ENCODE assay signal across 8 cellular contexts in the genomic region with DNA sequence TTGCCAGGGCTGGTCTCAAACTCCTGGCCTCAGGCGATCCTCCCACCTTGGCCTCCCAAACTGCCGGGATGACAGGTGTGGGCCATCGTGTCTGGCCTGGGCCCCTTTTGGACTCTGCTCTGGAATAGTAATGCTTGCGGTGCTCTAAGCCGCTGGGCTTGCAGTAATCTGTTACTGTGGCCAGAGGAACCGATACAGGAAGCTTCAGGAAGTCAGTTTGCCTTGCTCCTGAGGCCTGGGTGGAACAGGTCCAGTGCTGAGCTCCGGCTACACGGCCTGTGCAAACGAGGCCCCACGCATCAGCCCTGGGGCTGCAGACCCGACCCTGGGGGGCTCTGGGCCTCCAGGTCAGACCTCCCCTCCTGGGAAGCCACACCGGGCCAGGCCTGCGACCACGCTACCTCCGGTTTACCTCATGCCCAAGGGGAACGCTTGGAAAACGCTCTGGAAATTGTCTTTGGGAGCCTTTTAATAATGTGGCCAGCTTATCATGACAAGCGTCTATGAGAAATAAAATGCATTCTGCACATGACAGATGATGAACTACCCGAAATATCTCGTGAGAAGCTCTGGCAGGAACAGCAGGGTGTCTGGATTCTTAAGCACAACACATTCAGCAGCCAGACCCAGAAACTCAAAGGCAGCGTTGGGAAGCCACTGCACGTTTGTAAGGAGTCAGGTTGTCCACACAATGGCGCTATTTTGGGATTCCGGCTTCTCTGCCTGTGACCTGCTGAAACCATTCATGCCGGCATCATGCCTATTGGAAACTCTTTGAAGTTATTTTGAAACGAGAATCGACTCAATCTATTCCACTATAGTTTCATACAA. TPM values are rescaled to one million over a fixed set of nuclear protein-coding genes. Genes with fewer than 3 reads are reported as not detected.
A peak's percentile ranks its signal among the peaks of the same experiment; 100 is the strongest.
DNase-seq lines count a peak whose midpoint lies in the region; TF ChIP-seq lines count a peak whose summit lies in the region.

No MANE protein-coding gene starts in this region.

- DNase-seq in AG08396 (ENCODE audit: low spot score): peak; percentile 84
- DNase-seq in brain pericyte (ENCODE audit: low read depth, low spot score): peak; percentile 66
- peak; percentile 53 to 84 for DNase-seq in lower leg skin (ENCODE audit: low spot score in 2 of 2)
- peak; percentile 63 to 77 for DNase-seq in uterus
- DNase-seq in NCI-H1092 treated with DMSO at 0.1 percent for 48 hours (lab: John Stamatoyannopoulos, UW): no peak
- no peak for DNase-seq in DMS153 treated with DMSO at 0.1 percent for 48 hours (lab: John Stamatoyannopoulos, UW; ENCODE audit: unreplicated experiment)
- DNase-seq in smooth muscle cell (lab: John Stamatoyannopoulos, UW; ENCODE audit: unreplicated experiment): no peak

- H3K4me3 ChIP-seq in lower leg skin (ENCODE audit: low read depth, poor library complexity, severe bottlenecking): no peak overlapping the region
- no peak overlapping the region for H3K4me3 ChIP-seq in uterus
- no peak overlapping the region for H3K4me3 ChIP-seq in smooth muscle cell

- no peak for TF ChIP-seq EP300 in Ishikawa (IDR thresholded peaks at IDR 0.05; ENCODE audit: borderline replicate concordance)

- H3K9me3 ChIP-seq in uterus: no peaks in the 10 kb centered on the region
- no peaks in the 10 kb centered on the region for H3K9me3 ChIP-seq in smooth muscle cell (replicated peaks; ENCODE audit: low read depth)

- H3F3A ChIP-seq in smooth muscle cell (ENCODE audit: low read depth): no peaks in the 10 kb centered on the region

- H3K27ac ChIP-seq in uterus: peak overlapping the region; percentile 77 to 92
- H3K27ac ChIP-seq in smooth muscle cell (ENCODE audit: low read depth): no peak overlapping the region

- TF ChIP-seq RAD21 in Ishikawa (IDR thresholded peaks at IDR 0.05; ENCODE audit: low read depth): peak; percentile 30

- H4K20me1 ChIP-seq in smooth muscle cell (ENCODE audit: low read depth): peaks cover 49% of the 10 kb centered on the region

- H3K27me3 ChIP-seq in uterus (no peaks in the 10 kb centered on the region), smooth muscle cell (ENCODE audit: low read depth) (no peaks in the 10 kb centered on the region)

- H3K79me2 ChIP-seq in smooth muscle cell (ENCODE audit: low read depth): no peaks in the 10 kb centered on the region

- H2AFZ ChIP-seq in smooth muscle cell (ENCODE audit: low read depth): no peak overlapping the region

- H3K9ac ChIP-seq in smooth muscle cell (ENCODE audit: low read depth): no peak overlapping the region

- 18 to 25% methylated on average over 16 to 27 of the region's 27 CpGs for WGBS in lower leg skin, 2 donors
- 79% methylated on average over 27 of the region's 27 CpGs for WGBS in smooth muscle cell (ENCODE audit: low lambda C conversion rate)

- H3K36me3 ChIP-seq in uterus (no peaks in the 10 kb centered on the region), smooth muscle cell (ENCODE audit: low read depth) (no peaks in the 10 kb centered on the region)

- TF ChIP-seq CTCF in lower leg skin (IDR thresholded peaks at IDR 0.05) (no peak), uterus (IDR thresholded peaks at IDR 0.05) (peak in 3 of 4 experiments; percentile 19 to 35 (median 32)), smooth muscle cell (IDR thresholded peaks at IDR 0.05; ENCODE audit: borderline replicate concordance, insufficient read depth, poor library complexity, severe bottlenecking) (no peak)

- intact Hi-C loops in lower leg skin (cut with DNase I; ENCODE audit: low total_unique reads): no loop called here
- intact Hi-C loops in uterus (cut with DNase I; ENCODE audit: low total_unique reads): no loop called here

- no peak overlapping the region for H3K4me2 ChIP-seq in smooth muscle cell

- no peak for TF ChIP-seq POLR2A in lower leg skin (IDR thresholded peaks at IDR 0.05)
- no peak for TF ChIP-seq POLR2A in uterus (IDR thresholded peaks at IDR 0.05)

- H3K4me1 ChIP-seq in uterus: peaks cover 0 to 17% of the 10 kb centered on the region in 2 donors
- no peaks in the 10 kb centered on the region for H3K4me1 ChIP-seq in smooth muscle cell (ENCODE audit: low read depth)

TF ChIP-seq in Ishikawa, 13 proteins besides CTCF, POLR2A, EP300 and RAD21:
- TF ChIP-seq TCF12 (IDR thresholded peaks at IDR 0.05; ENCODE audit: low read depth) (no peak), ZBTB7A (IDR thresholded peaks at IDR 0.05; ENCODE audit: low read depth) (no peak), TEAD4 (IDR thresholded peaks at IDR 0.05) (no peak), FOXM1 (IDR thresholded peaks at IDR 0.05; ENCODE audit: borderline replicate concordance, low read depth) (no peak), EGR1 (IDR thresholded peaks at IDR 0.05) (no peak), CEBPB (IDR thresholded peaks at IDR 0.05) (no peak), TAF1 (IDR thresholded peaks at IDR 0.05; ENCODE audit: low read depth) (no peak), YY1 (IDR thresholded peaks at IDR 0.05; ENCODE audit: low read depth) (no peak), NFIC (IDR thresholded peaks at IDR 0.05) (no peak), CREB1 (IDR thresholded peaks at IDR 0.05; ENCODE audit: low read depth) (no peak)
- TF ChIP-seq, protein P1, sequence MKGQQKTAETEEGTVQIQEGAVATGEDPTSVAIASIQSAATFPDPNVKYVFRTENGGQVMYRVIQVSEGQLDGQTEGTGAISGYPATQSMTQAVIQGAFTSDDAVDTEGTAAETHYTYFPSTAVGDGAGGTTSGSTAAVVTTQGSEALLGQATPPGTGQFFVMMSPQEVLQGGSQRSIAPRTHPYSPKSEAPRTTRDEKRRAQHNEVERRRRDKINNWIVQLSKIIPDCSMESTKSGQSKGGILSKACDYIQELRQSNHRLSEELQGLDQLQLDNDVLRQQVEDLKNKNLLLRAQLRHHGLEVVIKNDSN (IDR thresholded peaks at IDR 0.05): no peak
- TF ChIP-seq, protein P2, sequence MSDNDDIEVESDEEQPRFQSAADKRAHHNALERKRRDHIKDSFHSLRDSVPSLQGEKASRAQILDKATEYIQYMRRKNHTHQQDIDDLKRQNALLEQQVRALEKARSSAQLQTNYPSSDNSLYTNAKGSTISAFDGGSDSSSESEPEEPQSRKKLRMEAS (IDR thresholded peaks at IDR 0.05): no peak
- TF ChIP-seq, protein P3, sequence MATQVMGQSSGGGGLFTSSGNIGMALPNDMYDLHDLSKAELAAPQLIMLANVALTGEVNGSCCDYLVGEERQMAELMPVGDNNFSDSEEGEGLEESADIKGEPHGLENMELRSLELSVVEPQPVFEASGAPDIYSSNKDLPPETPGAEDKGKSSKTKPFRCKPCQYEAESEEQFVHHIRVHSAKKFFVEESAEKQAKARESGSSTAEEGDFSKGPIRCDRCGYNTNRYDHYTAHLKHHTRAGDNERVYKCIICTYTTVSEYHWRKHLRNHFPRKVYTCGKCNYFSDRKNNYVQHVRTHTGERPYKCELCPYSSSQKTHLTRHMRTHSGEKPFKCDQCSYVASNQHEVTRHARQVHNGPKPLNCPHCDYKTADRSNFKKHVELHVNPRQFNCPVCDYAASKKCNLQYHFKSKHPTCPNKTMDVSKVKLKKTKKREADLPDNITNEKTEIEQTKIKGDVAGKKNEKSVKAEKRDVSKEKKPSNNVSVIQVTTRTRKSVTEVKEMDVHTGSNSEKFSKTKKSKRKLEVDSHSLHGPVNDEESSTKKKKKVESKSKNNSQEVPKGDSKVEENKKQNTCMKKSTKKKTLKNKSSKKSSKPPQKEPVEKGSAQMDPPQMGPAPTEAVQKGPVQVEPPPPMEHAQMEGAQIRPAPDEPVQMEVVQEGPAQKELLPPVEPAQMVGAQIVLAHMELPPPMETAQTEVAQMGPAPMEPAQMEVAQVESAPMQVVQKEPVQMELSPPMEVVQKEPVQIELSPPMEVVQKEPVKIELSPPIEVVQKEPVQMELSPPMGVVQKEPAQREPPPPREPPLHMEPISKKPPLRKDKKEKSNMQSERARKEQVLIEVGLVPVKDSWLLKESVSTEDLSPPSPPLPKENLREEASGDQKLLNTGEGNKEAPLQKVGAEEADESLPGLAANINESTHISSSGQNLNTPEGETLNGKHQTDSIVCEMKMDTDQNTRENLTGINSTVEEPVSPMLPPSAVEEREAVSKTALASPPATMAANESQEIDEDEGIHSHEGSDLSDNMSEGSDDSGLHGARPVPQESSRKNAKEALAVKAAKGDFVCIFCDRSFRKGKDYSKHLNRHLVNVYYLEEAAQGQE (IDR thresholded peaks at IDR 0.05; ENCODE audit: low read depth): no peak

RNA-seq across cellular contexts. Expression of a gene that starts 10.1 kb away (rescaled TPM):
- total RNA-seq in lower leg skin: 10 to 100 TPM in 1 of 4 donors, 1 to 10 TPM in 3; 9.1 to 18.8 (median 9.9) TPM
- 10 to 100 TPM in 2 of 4 donors, 1 to 10 TPM in 2; 3.2 to 17.4 (median 10.9) TPM for total RNA-seq in uterus
- total RNA-seq in smooth muscle cell: 2.0 and 3.0 TPM in 2 replicates
- polyA plus RNA-seq in smooth muscle cell: 1.3 and 2.4 TPM in 2 replicates

RNA-seq across cellular contexts. Expression of a gene that starts 10.7 kb away (rescaled TPM):
- total RNA-seq in lower leg skin: 10 to 100 TPM; 13.0 to 25.1 (median 15.1) TPM
- total RNA-seq in uterus: 10 to 100 TPM in 3 of 4 donors, 1 to 10 TPM in 1; 2.6 to 32.5 (median 20.1) TPM
- 10.0 and 10.4 TPM in 2 replicates for total RNA-seq in smooth muscle cell
- 10.4 and 19.0 TPM in 2 replicates for polyA plus RNA-seq in smooth muscle cell

RNA-seq across cellular contexts. Expression of a gene that starts 18.4 kb away (rescaled TPM):
- total RNA-seq in lower leg skin: 10 to 100 TPM; 11.7 to 31.6 (median 19.3) TPM
- total RNA-seq in uterus: 1 to 10 TPM in 1 of 4 donors, not detected in 3; 6.6 TPM
- total RNA-seq in smooth muscle cell: not detected in 2 replicates
- 0.44 TPM in 1 of 2 replicates, not detected in the other for polyA plus RNA-seq in smooth muscle cell

Comparison
In these comparisons a context has a peak if more than half of its experiments do, and no peak if none do; other contexts are left out.
1. DNase-seq: peak in AG08396 (single experiment), brain pericyte (single experiment), lower leg skin (2 of 2) and uterus (2 of 2); none in NCI-H1092 treated with DMSO at 0.1 percent for 48 hours (single experiment), DMS153 treated with DMSO at 0.1 percent for 48 hours (single experiment) and smooth muscle cell (single experiment).
2. CTCF ChIP-seq: peak in uterus (3 of 4); none in lower leg skin (0 of 3) and smooth muscle cell (single experiment).